Comparison of ENCODE assay signal across 16 cellular contexts in genomic region chr12:132218519-132218860, GRCh38.
"Had no signal": no experiment of that assay in that cellular context is flagged by ENCODE, and none has a peak within 500 bp of the region (broad histone marks: within the 10 kb centered on the region; RNA-seq: fewer than 3 reads in every experiment).

No MANE protein-coding gene starts in this region.

- H3K4me1 ChIP-seq: ascending aorta, pancreas, right atrium auricular region, tibial artery had no signal

- ATAC-seq: esophagus mucosa had no signal

- DNase-seq: activated CD8-positive, alpha-beta memory T cell treated with anti-CD3 and anti-CD28 coated beads for 24 hours; activated naive CD8-positive, alpha-beta T cell treated with anti-CD3 and anti-CD28 coated beads, Interleukin-2, amount 10 ng/mL, durations not matched to agents 7 days and 5 days; cerebellar nuclear complex; hippocampal formation; naive B cell; nucleus accumbens; tibial artery had no signal

- H3K27me3 ChIP-seq: ascending aorta, pancreas, right atrium auricular region had no signal

- FAIRE-seq: keratinocyte, pancreas, urothelium cell line had no signal

- H3K27ac ChIP-seq: ascending aorta, cardiac muscle cell, coronary artery, pancreas, right atrium auricular region, suprapubic skin, tibial artery had no signal

- H3K36me3 ChIP-seq: ascending aorta, cardiac muscle cell, pancreas, right atrium auricular region, suprapubic skin, tibial artery had no signal

- H3K9me3 ChIP-seq: ascending aorta, pancreas, right atrium auricular region, suprapubic skin, tibial artery had no signal

- H3K4me3 ChIP-seq: ascending aorta, cardiac muscle cell, coronary artery, pancreas, right atrium auricular region, suprapubic skin, tibial artery had no signal
